21 cellular contexts compared by ENCODE assay signal in genomic region chr17:77657821-77658220, GRCh38.
DNase-seq lines count a peak whose midpoint lies in the region; ATAC-seq lines count a peak whose summit lies in the region.
"Had no signal": no experiment of that assay in that cellular context is flagged by ENCODE, and none has a peak within 500 bp of the region (broad histone marks: within the 10 kb centered on the region; RNA-seq: fewer than 3 reads in every experiment).

No MANE protein-coding gene starts in this region.

- DNase-seq in NCI-H510A treated with DMSO at 0.1 percent for 48 hours (lab: John Stamatoyannopoulos, UW) (peak; percentile 38), NCI-H510A (lab: John Stamatoyannopoulos, UW) (no peak), NCI-H1694 (lab: John Stamatoyannopoulos, UW) (peak; percentile 55), cerebellum (ENCODE audit: low spot score) (peak; percentile 33), superior temporal gyrus (ENCODE audit: extremely low spot score) (peak; percentile 15), SJCRH30 (no peak)
- DNase-seq: 8988T, ACHN, Calu3, Karpas-422, MV-4-11, NCI-H1105, NCI-H1436 treated with DMSO at 0.1 percent for 48 hours, NCI-H2029 treated with DMSO at 0.1 percent for 48 hours, NCI-H226, NCI-H526, Right ventricle myocardium superior had no signal

- H3K27me3 Mint-ChIP-seq in stimulated activated memory B cell treated with anti-CD40 and anti-IgM and Interleukin-4, amounts not matched to agents 10 μg/mL and 1 μg/mL and 100 μg/mL, for 72 hours, result peaks cover 74% of the 10 kb centered on the region

- no peak overlapping the region for H3K27ac ChIP-seq in SJCRH30

- no peak overlapping the region for H3K4me3 Mint-ChIP-seq in stimulated activated memory B cell treated with anti-CD40 and anti-IgM and Interleukin-4, amounts not matched to agents 10 μg/mL and 1 μg/mL and 100 μg/mL, for 72 hours
- H3K4me3 Mint-ChIP-seq: T-cell had no signal

- H3K36me3 ChIP-seq in SJCRH30, result no peaks in the 10 kb centered on the region

- H3K27ac Mint-ChIP-seq in stimulated activated memory B cell treated with anti-CD40 and anti-IgM and Interleukin-4, amounts not matched to agents 10 μg/mL and 1 μg/mL and 100 μg/mL, for 72 hours, result no peak overlapping the region
- H3K27ac Mint-ChIP-seq: T-cell had no signal

- no peaks in the 10 kb centered on the region for H3K4me1 ChIP-seq in SJCRH30

- peaks cover 37% of the 10 kb centered on the region for H3K27me3 ChIP-seq in SJCRH30

- H3K4me3 ChIP-seq in SJCRH30, result no peak overlapping the region

- H3K4me1 Mint-ChIP-seq in stimulated activated memory B cell treated with anti-CD40 and anti-IgM and Interleukin-4, amounts not matched to agents 10 μg/mL and 1 μg/mL and 100 μg/mL, for 72 hours, result no peaks in the 10 kb centered on the region

- no peaks in the 10 kb centered on the region for H3K36me3 Mint-ChIP-seq in stimulated activated memory B cell treated with anti-CD40 and anti-IgM and Interleukin-4, amounts not matched to agents 10 μg/mL and 1 μg/mL and 100 μg/mL, for 72 hours
- H3K36me3 Mint-ChIP-seq: T-cell had no signal

- ATAC-seq in stimulated activated memory B cell treated with anti-CD40 and anti-IgM and Interleukin-4, amounts not matched to agents 10 μg/mL and 1 μg/mL and 100 μg/mL, for 72 hours, result no peak
- no peak for ATAC-seq in GM21619 (IDR thresholded peaks at IDR 0.05; ENCODE audit: unreplicated experiment)
- ATAC-seq: HepG2, T-cell had no signal

- peaks cover 7% of the 10 kb centered on the region for H3K9me3 Mint-ChIP-seq in stimulated activated memory B cell treated with anti-CD40 and anti-IgM and Interleukin-4, amounts not matched to agents 10 μg/mL and 1 μg/mL and 100 μg/mL, for 72 hours
- H3K9me3 Mint-ChIP-seq: T-cell had no signal

- peaks cover 4% of the 10 kb centered on the region; the same call in 1 of the 2 replicates for H3K9me3 ChIP-seq in SJCRH30 (replicated peaks)

Comparison
In these comparisons a context has a peak if more than half of its experiments do, and no peak if none do; other contexts are left out.
1. DNase-seq: peak in NCI-H510A treated with DMSO at 0.1 percent for 48 hours (single experiment), NCI-H1694 (single experiment), cerebellum (single experiment) and superior temporal gyrus (single experiment); none in NCI-H510A (single experiment) and SJCRH30 (0 of 2).